8 cellular contexts compared by ENCODE assay signal in genomic region chr3:67357610-67358458, GRCh38.
DNase-seq lines count a peak whose midpoint lies in the region; ATAC-seq and TF ChIP-seq lines count a peak whose summit lies in the region.

No MANE protein-coding gene starts in this region.

- no peak overlapping the region for H3K27ac Mint-ChIP-seq in CD4-positive, alpha-beta memory T cell

- H3K4me3 ChIP-seq in mammary epithelial cell (replicated peaks in 1 of 3; ENCODE audit: insufficient read depth in 1 of 3, low read depth in 2 of 3, low read length in 3 of 3) (no peak overlapping the region), parathyroid adenoma (ENCODE audit: low read depth, low read length) (no peak overlapping the region)
- no peak overlapping the region for H3K4me3 ChIP-seq in CD4-positive, alpha-beta memory T cell (ENCODE audit: low read length in 2 of 2)

- H3K27me3 ChIP-seq in mammary epithelial cell (ENCODE audit: insufficient read depth, low read length) (no peaks in the 10 kb centered on the region), parathyroid adenoma (ENCODE audit: control insufficient read depth, insufficient read depth, low read length) (no peaks in the 10 kb centered on the region)
- H3K27me3 ChIP-seq in CD4-positive, alpha-beta memory T cell (ENCODE audit: insufficient read depth, low read length), result no peaks in the 10 kb centered on the region

- dilution Hi-C loops in mammary epithelial cell (cut with HindIII; ENCODE audit: low sequenced_read_pairs), result no loop called here

- WGBS in mammary epithelial cell (ENCODE audit: low coverage, missing lambda C conversion rate), result 55% methylated on average over 5 of the region's 5 CpGs

- no peaks in the 10 kb centered on the region for H3K36me3 Mint-ChIP-seq in CD4-positive, alpha-beta memory T cell

- H3K36me3 ChIP-seq in mammary epithelial cell (ENCODE audit: insufficient read depth, low read length) (no peaks in the 10 kb centered on the region), parathyroid adenoma (ENCODE audit: control insufficient read depth, insufficient read depth, low read length) (no peaks in the 10 kb centered on the region)
- no peaks in the 10 kb centered on the region for H3K36me3 ChIP-seq in CD4-positive, alpha-beta memory T cell (ENCODE audit: insufficient read depth, low read length)

- H3K9ac ChIP-seq in mammary epithelial cell (ENCODE audit: insufficient read depth, low read length), result no peak overlapping the region
- H3K9ac ChIP-seq in parathyroid adenoma, result no peak overlapping the region

- no peak overlapping the region for H3K4me2 ChIP-seq in mammary epithelial cell (ENCODE audit: insufficient read depth, low read depth, low read length)
- no peak overlapping the region for H3K4me2 ChIP-seq in parathyroid adenoma (ENCODE audit: low read length)

- POLR2A ChIA-PET in CD4-positive, alpha-beta memory T cell (lab: Charles Lee; ENCODE audit: partially characterized antibody), result no interaction called here

- BruUV-seq in mammary epithelial cell (replicated peaks; lab: Mats Ljungman, UMichigan), result no TSS peak

- H3K27me3 Mint-ChIP-seq in CD4-positive, alpha-beta memory T cell, result peaks cover 0 to 2% of the 10 kb centered on the region in 2 donors

- no peaks in the 10 kb centered on the region for H4K20me1 ChIP-seq in mammary epithelial cell (ENCODE audit: insufficient read depth, low read length)

- in situ Hi-C loops in mammary epithelial cell (cut with MboI; ENCODE audit: low sequenced_read_pairs in 2 of 2), result no loop called here

- no peaks in the 10 kb centered on the region for H3K9me3 Mint-ChIP-seq in CD4-positive, alpha-beta memory T cell

- H3K9me3 ChIP-seq in mammary epithelial cell (replicated peaks; ENCODE audit: insufficient read depth, low read length) (no peaks in the 10 kb centered on the region), parathyroid adenoma (ENCODE audit: control insufficient read depth, low read length) (no peaks in the 10 kb centered on the region)
- no peaks in the 10 kb centered on the region for H3K9me3 ChIP-seq in CD4-positive, alpha-beta memory T cell (ENCODE audit: control insufficient read depth in 1 of 2, low read length in 2 of 2)

- CTCF ChIA-PET in mammary epithelial cell (lab: Charles Lee; ENCODE audit: low non-redundant PET), result interaction anchor here (0.5 to 0.6 kb wide), 2 partner anchors 230 to 244 kb away, joined by 4 to 5 read pairs; no protein-coding TSS in a partner anchor
- CTCF ChIA-PET in CD4-positive, alpha-beta memory T cell (lab: Charles Lee; ENCODE audit: partially characterized antibody), result interaction anchor here (0.9 to 1.6 kb wide), 5 partner anchors 16 to 387 kb away, joined by 3 to 5 read pairs (median 4); no protein-coding TSS in a partner anchor

- peak; percentile 58 for ATAC-seq in GM21717 (IDR thresholded peaks at IDR 0.05; ENCODE audit: unreplicated experiment)
- no peak for ATAC-seq in GM18517 (IDR thresholded peaks at IDR 0.05; ENCODE audit: unreplicated experiment)

- H3K4me1 Mint-ChIP-seq in CD4-positive, alpha-beta memory T cell, result peaks cover 4 to 10% (median 8%) of the 10 kb centered on the region in 4 donors

- TF ChIP-seq CTCF in mammary epithelial cell (conservative IDR thresholded peaks at IDR 0.05 in 1 of 2, IDR thresholded peaks at IDR 0.05 in 1 of 2; ENCODE audit: extremely low read depth in 1 of 2, insufficient read depth in 1 of 2, low read depth in 1 of 2, low read length in 2 of 2), result peak; percentile 28 to 47
- peak; percentile 77 for TF ChIP-seq CTCF in parathyroid adenoma (IDR thresholded peaks at IDR 0.05)

- H3K4me1 ChIP-seq in mammary epithelial cell (ENCODE audit: insufficient read depth, low read length) (no peaks in the 10 kb centered on the region), parathyroid adenoma (peaks cover 6% of the 10 kb centered on the region)
- peaks cover 2% of the 10 kb centered on the region for H3K4me1 ChIP-seq in CD4-positive, alpha-beta memory T cell (ENCODE audit: insufficient read depth, low read length)

- intact Hi-C loops in mammary epithelial cell (cut with micrococcal nuclease), result no loop called here
- intact Hi-C loops in CD4-positive, alpha-beta memory T cell (cut with micrococcal nuclease), result loop anchor here (5.0 kb wide), 1 partner anchor 386 kb away; no protein-coding TSS in a partner anchor

- DNase-seq in GM03348 (ENCODE audit: low spot score) (peak; percentile 48), NAMALWA (ENCODE audit: low spot score) (peak; percentile 24), mammary epithelial cell (peak; percentile 8)
- no peak for DNase-seq in activated CD4-positive, alpha-beta T cell treated with anti-CD3 and anti-CD28 coated beads, Interleukin-2, amount 50 U/mL, for 4 hours
- no peak for DNase-seq in CD4-positive, alpha-beta memory T cell

- H2AFZ ChIP-seq in mammary epithelial cell (ENCODE audit: low read depth, low read length), result no peak overlapping the region
- H2AFZ ChIP-seq in parathyroid adenoma, result peak overlapping the region; percentile 64

- H3K79me2 ChIP-seq in mammary epithelial cell (ENCODE audit: insufficient read depth, low read length), result no peaks in the 10 kb centered on the region
- H3K79me2 ChIP-seq in parathyroid adenoma, result no peaks in the 10 kb centered on the region

- peak overlapping the region in 1 of 8 donors; percentile 36 for H3K4me3 Mint-ChIP-seq in CD4-positive, alpha-beta memory T cell

- H3K27ac ChIP-seq in mammary epithelial cell (ENCODE audit: insufficient read depth, low read depth, low read length) (no peak overlapping the region), parathyroid adenoma (no peak overlapping the region)
- H3K27ac ChIP-seq in CD4-positive, alpha-beta memory T cell (ENCODE audit: low read depth, low read length), result no peak overlapping the region

Comparison
In these comparisons a context has a peak if more than half of its experiments do, and no peak if none do; other contexts are left out.
1. DNase-seq: peak in GM03348 (single experiment), NAMALWA (single experiment) and mammary epithelial cell (single experiment); none in activated CD4-positive, alpha-beta T cell treated with anti-CD3 and anti-CD28 coated beads, Interleukin-2, amount 50 U/mL, for 4 hours (0 of 2) and CD4-positive, alpha-beta memory T cell (0 of 5).